22 cellular contexts compared by ENCODE assay signal in genomic region chr3:39419697-39420293, GRCh38. TPM values are rescaled to one million over a fixed set of nuclear protein-coding genes. Genes with fewer than 3 reads are reported as not detected.
"Had no signal": no experiment of that assay in that cellular context is flagged by ENCODE, and none has a peak within 500 bp of the region (broad histone marks: within the 10 kb centered on the region; RNA-seq: fewer than 3 reads in every experiment).

No MANE protein-coding gene starts in this region.

- H3K27me3 ChIP-seq: body of pancreas, neutrophil, ovary, thyroid gland had no signal

- H3K9me3 Mint-ChIP-seq: activated B cell treated with CpG ODN at 0.5 μM for 24 hours; activated CD4-positive, alpha-beta memory T cell treated with anti-CD3 and anti-CD28 coated beads for 36 hours; activated naive CD4-positive, alpha-beta T cell treated with anti-CD3 and anti-CD28 coated beads, Interleukin-2, amount 50 U/mL, for 24 hours; dendritic cell treated with granulocyte-macrophage colony-stimulating factor and Interleukin-4, amounts not matched to agents 40 ng/mL and 50 ng/mL, for 4 days; memory B cell; natural killer cell treated with Interleukin-12 subunit alpha and Interleukin-12 subunit beta and Interleukin-15 and Interleukin-18, amount 100 ng/mL, for 72 hours had no signal

- H3K4me1 Mint-ChIP-seq: memory B cell had no signal

- H3K4me3 Mint-ChIP-seq: activated B cell treated with CpG ODN at 0.5 μM for 24 hours; activated CD4-positive, alpha-beta memory T cell treated with anti-CD3 and anti-CD28 coated beads for 36 hours; activated naive CD4-positive, alpha-beta T cell treated with anti-CD3 and anti-CD28 coated beads, Interleukin-2, amount 50 U/mL, for 24 hours; dendritic cell treated with granulocyte-macrophage colony-stimulating factor and Interleukin-4, amounts not matched to agents 40 ng/mL and 50 ng/mL, for 4 days; memory B cell; natural killer cell treated with Interleukin-12 subunit alpha and Interleukin-12 subunit beta and Interleukin-15 and Interleukin-18, amount 100 ng/mL, for 72 hours had no signal

- H3K36me3 Mint-ChIP-seq: memory B cell had no signal

- ATAC-seq: body of pancreas; right cardiac atrium; stimulated activated naive CD8-positive, alpha-beta T cell treated with anti-CD3 and anti-CD28 coated beads, Interleukin-15, Interleukin-2, amounts not matched to agents 100 U/mL and 50 U/mL, for 24 hours had no signal

- H3K4me1 ChIP-seq: thyroid gland had no signal

- H3K27ac Mint-ChIP-seq: activated B cell treated with CpG ODN at 0.5 μM for 24 hours; activated CD4-positive, alpha-beta memory T cell treated with anti-CD3 and anti-CD28 coated beads for 36 hours; activated naive CD4-positive, alpha-beta T cell treated with anti-CD3 and anti-CD28 coated beads, Interleukin-2, amount 50 U/mL, for 24 hours; dendritic cell treated with granulocyte-macrophage colony-stimulating factor and Interleukin-4, amounts not matched to agents 40 ng/mL and 50 ng/mL, for 4 days; memory B cell; natural killer cell treated with Interleukin-12 subunit alpha and Interleukin-12 subunit beta and Interleukin-15 and Interleukin-18, amount 100 ng/mL, for 72 hours had no signal

- H3K9me3 ChIP-seq: body of pancreas, left ventricle myocardium inferior, neutrophil, ovary, thyroid gland had no signal

- H3K27me3 Mint-ChIP-seq: activated B cell treated with CpG ODN at 0.5 μM for 24 hours; activated CD4-positive, alpha-beta memory T cell treated with anti-CD3 and anti-CD28 coated beads for 36 hours; activated naive CD4-positive, alpha-beta T cell treated with anti-CD3 and anti-CD28 coated beads, Interleukin-2, amount 50 U/mL, for 24 hours had no signal

- H3K36me3 ChIP-seq: left ventricle myocardium inferior, neutrophil, ovary, thyroid gland had no signal

- H3K4me3 ChIP-seq: body of pancreas, left ventricle myocardium inferior, ovary, thyroid gland had no signal

- H3K27ac ChIP-seq: body of pancreas, left ventricle myocardium inferior, neutrophil, ovary, thyroid gland had no signal

- DNase-seq: activated B cell treated with CpG ODN at 0.5 μM for 24 hours; activated CD4-positive, alpha-beta memory T cell treated with anti-CD3 and anti-CD28 coated beads for 36 hours; activated CD4-positive, alpha-beta T cell treated with anti-CD3 and anti-CD28 coated beads for 4 hours; activated effector memory CD4-positive, alpha-beta T cell treated with anti-CD3 and anti-CD28 coated beads, Interleukin-2, amount 50 U/mL, for 16 hours; anterior cingulate cortex; body of pancreas; effector CD4-positive, alpha-beta T cell; foreskin melanocyte; kidney glomerular epithelial cell; left ventricle myocardium inferior; ovary; right cardiac atrium; stimulated activated CD4-positive, alpha-beta T cell treated with anti-CD3 and anti-CD28 coated beads, Interleukin-4, amount 100 ng/mL, for 4 hours; stimulated activated naive CD8-positive, alpha-beta T cell treated with anti-CD3 and anti-CD28 coated beads, Interleukin-15, Interleukin-2, amounts not matched to agents 100 U/mL and 50 U/mL, for 24 hours; thyroid gland had no signal

RNA-seq across cellular contexts. Expression of gene MOBP, which starts 47.7 kb away (rescaled TPM):
- total RNA-seq: activated CD4-positive, alpha-beta memory T cell treated with anti-CD3 and anti-CD28 coated beads for 36 hours; body of pancreas; left ventricle myocardium inferior; natural killer cell treated with Interleukin-12 subunit alpha and Interleukin-12 subunit beta and Interleukin-15 and Interleukin-18, amount 100 ng/mL, for 72 hours; subcutaneous adipose tissue; thyroid gland; ureter had no signal
